In genomic region chr16:2206420-2206779, GRCh38 we compare ENCODE assay signal across 9 cellular contexts. TPM values are rescaled to one million over a fixed set of nuclear protein-coding genes. Genes with fewer than 3 reads are reported as not detected.
A peak's percentile ranks its signal among the peaks of the same experiment; 100 is the strongest.
DNase-seq lines count a peak whose midpoint lies in the region; ATAC-seq and TF ChIP-seq lines count a peak whose summit lies in the region.
"Had no signal": no experiment of that assay in that cellular context is flagged by ENCODE, and none has a peak within 500 bp of the region (broad histone marks: within the 10 kb centered on the region; RNA-seq: fewer than 3 reads in every experiment).

No MANE protein-coding gene starts in this region.

- no peaks in the 10 kb centered on the region for H3K9me3 Mint-ChIP-seq in activated T-cell treated with anti-CD3 and anti-CD28 coated beads, Interleukin-2, amount 50 U/mL, for 4 hours
- no peaks in the 10 kb centered on the region for H3K9me3 Mint-ChIP-seq in activated naive CD8-positive, alpha-beta T cell treated with anti-CD3 and anti-CD28 coated beads, Interleukin-2, amount 10 ng/mL, durations not matched to agents 7 days and 5 days

- peaks cover 23% of the 10 kb centered on the region for H3K4me1 Mint-ChIP-seq in activated T-cell treated with anti-CD3 and anti-CD28 coated beads, Interleukin-2, amount 50 U/mL, for 4 hours (ENCODE audit: low read depth)
- H3K4me1 Mint-ChIP-seq in activated naive CD8-positive, alpha-beta T cell treated with anti-CD3 and anti-CD28 coated beads, Interleukin-2, amount 10 ng/mL, durations not matched to agents 7 days and 5 days = peaks cover 14% of the 10 kb centered on the region

- H3K36me3 ChIP-seq in left lung (peaks cover 0 to 46% of the 10 kb centered on the region in 2 donors), tibial artery (peaks cover 18 to 40% (median 24%) of the 10 kb centered on the region in 3 donors)

- H3K27ac ChIP-seq in left lung = peak overlapping the region in 1 of 2 donors; percentile 95
- H3K27ac ChIP-seq in tibial artery = peak overlapping the region; percentile 94 to 95

- in situ Hi-C loops in KBM-7 (cut with MboI; ENCODE audit: low pct_unique_long_range_greater_than_20kb, low sequenced_read_pairs) = no loop called here

- no peaks in the 10 kb centered on the region for H3K27me3 ChIP-seq in left lung
- no peaks in the 10 kb centered on the region for H3K27me3 ChIP-seq in tibial artery

- DNase-seq in activated T-cell treated with anti-CD3 and anti-CD28 coated beads, Interleukin-2, amount 50 U/mL, for 4 hours = no peak
- DNase-seq in activated T-cell treated with anti-CD3 and anti-CD28 coated beads, Interleukin-2, amount 50 U/mL, for 1 hour = no peak
- DNase-seq in activated naive CD8-positive, alpha-beta T cell treated with anti-CD3 and anti-CD28 coated beads, Interleukin-2, amount 10 ng/mL, durations not matched to agents 7 days and 5 days = no peak
- DNase-seq in left lung (no peak), tibial artery (no peak), KBM-7 (no peak)
- DNase-seq in stimulated activated CD4-positive, alpha-beta T cell treated with anti-CD3 and anti-CD28 coated beads, Interleukin-4, amount 100 ng/mL, for 24 hours = no peak

- intact Hi-C loops in left lung (cut with DNase I) (no loop called here), tibial artery (cut with DNase I; ENCODE audit: low total_unique reads) (no loop called here)

- TF ChIP-seq CTCF in left lung (IDR thresholded peaks at IDR 0.05) (no peak), tibial artery (IDR thresholded peaks at IDR 0.05) (no peak)

- H3K36me3 Mint-ChIP-seq in activated T-cell treated with anti-CD3 and anti-CD28 coated beads, Interleukin-2, amount 50 U/mL, for 4 hours (ENCODE audit: insufficient read depth) = peaks cover 7% of the 10 kb centered on the region
- H3K36me3 Mint-ChIP-seq in activated naive CD8-positive, alpha-beta T cell treated with anti-CD3 and anti-CD28 coated beads, Interleukin-2, amount 10 ng/mL, durations not matched to agents 7 days and 5 days = peaks cover 8% of the 10 kb centered on the region

- POLR2A ChIA-PET in activated naive CD8-positive, alpha-beta T cell treated with anti-CD3 and anti-CD28 coated beads, Interleukin-2, amount 10 ng/mL, durations not matched to agents 7 days and 5 days (lab: Charles Lee) = interaction anchor here (0.7 to 3.0 kb wide), 5 partner anchors 8 to 51 kb away, joined by 3 to 32 read pairs (median 3); partner anchors contain the start of genes PGP and TRAF7

- no peak for ATAC-seq in activated T-cell treated with anti-CD3 and anti-CD28 coated beads, Interleukin-2, amount 50 U/mL, for 4 hours
- no peak for ATAC-seq in activated naive CD8-positive, alpha-beta T cell treated with anti-CD3 and anti-CD28 coated beads, Interleukin-2, amount 10 ng/mL, durations not matched to agents 7 days and 5 days (ENCODE audit: low read depth)
- ATAC-seq in left lung = no peak
- no peak for ATAC-seq in GM18502 (IDR thresholded peaks at IDR 0.05; ENCODE audit: poor library complexity, unreplicated experiment)

- no peaks in the 10 kb centered on the region for H3K27me3 Mint-ChIP-seq in activated T-cell treated with anti-CD3 and anti-CD28 coated beads, Interleukin-2, amount 50 U/mL, for 4 hours (ENCODE audit: low read depth)
- H3K27me3 Mint-ChIP-seq in activated naive CD8-positive, alpha-beta T cell treated with anti-CD3 and anti-CD28 coated beads, Interleukin-2, amount 10 ng/mL, durations not matched to agents 7 days and 5 days = no peaks in the 10 kb centered on the region

- peak overlapping the region; percentile 84 for H3K4me3 Mint-ChIP-seq in activated T-cell treated with anti-CD3 and anti-CD28 coated beads, Interleukin-2, amount 50 U/mL, for 4 hours
- H3K4me3 Mint-ChIP-seq in activated naive CD8-positive, alpha-beta T cell treated with anti-CD3 and anti-CD28 coated beads, Interleukin-2, amount 10 ng/mL, durations not matched to agents 7 days and 5 days = peak overlapping the region; percentile 81

- H3K4me1 ChIP-seq in left lung = peaks cover 13 to 32% of the 10 kb centered on the region in 2 donors
- H3K4me1 ChIP-seq in tibial artery = peaks cover 0 to 18% (median 13%) of the 10 kb centered on the region in 4 donors

- H3K27ac Mint-ChIP-seq in activated naive CD8-positive, alpha-beta T cell treated with anti-CD3 and anti-CD28 coated beads, Interleukin-2, amount 10 ng/mL, durations not matched to agents 7 days and 5 days = peak overlapping the region; percentile 87

- H3K4me3 ChIP-seq in left lung (peak overlapping the region; percentile 62 to 74), tibial artery (peak overlapping the region; percentile 68 to 75)

- no peaks in the 10 kb centered on the region for H3K9me3 ChIP-seq in left lung
- no peaks in the 10 kb centered on the region for H3K9me3 ChIP-seq in tibial artery

RNA-seq across cellular contexts. Expression of gene MLST8, which starts 1.1 kb away (rescaled TPM):
- 10 to 100 TPM; 73.6 to 88.0 (median 84.8) TPM for total RNA-seq in activated T-cell treated with anti-CD3 and anti-CD28 coated beads, Interleukin-2, amount 50 U/mL, for 4 hours
- 10 to 100 TPM; 32.1 to 33.1 TPM for total RNA-seq in activated naive CD8-positive, alpha-beta T cell treated with anti-CD3 and anti-CD28 coated beads, Interleukin-2, amount 10 ng/mL, durations not matched to agents 7 days and 5 days
- 10 to 100 TPM; 32.1 to 39.0 TPM for total RNA-seq in left lung

RNA-seq across cellular contexts. Expression of gene BRICD5, which starts 4.3 kb away (rescaled TPM):
- total RNA-seq in activated T-cell treated with anti-CD3 and anti-CD28 coated beads, Interleukin-2, amount 50 U/mL, for 4 hours = 1 to 10 TPM; 6.4 to 8.2 (median 6.8) TPM
- total RNA-seq in activated naive CD8-positive, alpha-beta T cell treated with anti-CD3 and anti-CD28 coated beads, Interleukin-2, amount 10 ng/mL, durations not matched to agents 7 days and 5 days = 10 to 100 TPM; 17.3 to 18.4 TPM
- total RNA-seq in left lung = 10 to 100 TPM in 1 of 2 donors, 1 to 10 TPM in 1; 6.7 to 15.3 TPM

RNA-seq across cellular contexts. Expression of gene PGP, which starts 8.2 kb away (rescaled TPM):
- 10 to 100 TPM; 25.8 to 27.9 (median 27.2) TPM for total RNA-seq in activated T-cell treated with anti-CD3 and anti-CD28 coated beads, Interleukin-2, amount 50 U/mL, for 4 hours
- total RNA-seq in activated naive CD8-positive, alpha-beta T cell treated with anti-CD3 and anti-CD28 coated beads, Interleukin-2, amount 10 ng/mL, durations not matched to agents 7 days and 5 days = 10 to 100 TPM; 22.6 to 23.2 TPM
- total RNA-seq in left lung = 10 to 100 TPM; 14.4 to 24.4 TPM

RNA-seq across cellular contexts. Expression of gene CASKIN1, which starts 10.0 kb away (rescaled TPM):
- 1 to 10 TPM in 1 of 3 donors, under 1 TPM in 2; 0.14 to 1.5 (median 0.34) TPM for total RNA-seq in activated T-cell treated with anti-CD3 and anti-CD28 coated beads, Interleukin-2, amount 50 U/mL, for 4 hours
- total RNA-seq in activated naive CD8-positive, alpha-beta T cell treated with anti-CD3 and anti-CD28 coated beads, Interleukin-2, amount 10 ng/mL, durations not matched to agents 7 days and 5 days = 1 to 10 TPM in 1 of 2 experiments, under 1 TPM in 1; 0.88 to 1.1 TPM
- under 1 TPM; 0.05 to 0.06 TPM for total RNA-seq in left lung
- total RNA-seq: Daoy had no signal

RNA-seq across cellular contexts. Expression of gene E4F1, which starts 17.0 kb away (rescaled TPM):
- 10 to 100 TPM; 44.3 to 48.7 (median 45.3) TPM for total RNA-seq in activated T-cell treated with anti-CD3 and anti-CD28 coated beads, Interleukin-2, amount 50 U/mL, for 4 hours
- 10 to 100 TPM; 34.1 to 34.8 TPM for total RNA-seq in activated naive CD8-positive, alpha-beta T cell treated with anti-CD3 and anti-CD28 coated beads, Interleukin-2, amount 10 ng/mL, durations not matched to agents 7 days and 5 days
- 10 to 100 TPM; 16.4 to 22.6 TPM for total RNA-seq in left lung
